ENCODE assay signal across 22 cellular contexts in the genomic region with DNA sequence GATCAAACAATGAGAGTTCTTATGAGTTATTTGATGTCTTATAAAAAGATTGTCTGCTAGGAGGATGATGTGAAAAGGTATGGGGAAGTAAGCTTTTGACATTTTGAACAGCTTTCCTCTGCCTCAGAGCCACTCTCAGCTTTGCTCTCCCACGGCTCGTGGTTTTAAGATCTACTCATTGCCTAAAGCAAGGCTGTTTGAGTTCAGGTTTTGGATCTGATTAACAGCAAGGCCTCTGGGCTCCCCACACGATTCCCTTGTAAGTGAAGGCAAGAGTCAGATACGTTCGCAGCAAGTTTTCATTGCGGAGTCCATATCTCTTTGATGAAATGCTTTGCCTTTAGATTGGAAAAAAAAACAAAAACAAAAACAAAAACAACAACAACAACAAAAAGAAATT.
"Had no signal": no experiment of that assay in that cellular context is flagged by ENCODE, and none has a peak within 500 bp of the region (broad histone marks: within the 10 kb centered on the region; RNA-seq: fewer than 3 reads in every experiment).

No MANE protein-coding gene starts in this region.

- DNase-seq: activated CD4-positive, alpha-beta memory T cell treated with anti-CD3 and anti-CD28 coated beads, Interleukin-2, amount 10 ng/mL, durations not matched to agents 7 days and 5 days; activated CD4-positive, alpha-beta T cell treated with anti-CD3 and anti-CD28 coated beads for 36 hours; activated CD4-positive, alpha-beta T cell treated with anti-CD3 and anti-CD28 coated beads, Interleukin-2, amount 50 U/mL, for 1 hour; activated naive CD4-positive, alpha-beta T cell treated with anti-CD3 and anti-CD28 coated beads, Interleukin-2, amount 50 U/mL, for 16 hours; activated naive CD8-positive, alpha-beta T cell treated with anti-CD3 and anti-CD28 coated beads, Interleukin-2, amount 10 ng/mL, durations not matched to agents 7 days and 5 days; activated T-cell treated with anti-CD3 and anti-CD28 coated beads, Interleukin-2, amount 50 U/mL, for 72 hours; adrenal gland; anterior cingulate cortex; Karpas-422; NCI-H2171; NCI-H226; NCI-H510A; NCI-H526 treated with DMSO at 0.1 percent for 48 hours; NK-92 treated with Interleukin-12 subunit alpha and Interleukin-12 subunit beta, amount 100 ng/mL, for 24 hours; OCI-M1; Right ventricle myocardium superior; SJCRH30; SK-N-SH; T-helper 1 cell had no signal

- H3K9me3 ChIP-seq: adrenal gland, SJCRH30, SK-N-SH had no signal

- H3K36me3 ChIP-seq: adrenal gland, SJCRH30 had no signal

- H3K9me2 ChIP-seq: SK-N-SH had no signal

- H3K27ac ChIP-seq: adrenal gland, RWPE1, SJCRH30, VCaP had no signal

- H3K27me3 ChIP-seq: adrenal gland had no signal

- H3K9ac ChIP-seq: SK-N-SH had no signal

- H3K4me3 ChIP-seq: adrenal gland, K562, SJCRH30 had no signal

- H3K4me2 ChIP-seq: SK-N-SH had no signal
